In genomic region chr20:53265304-53265875, GRCh38 we compare ENCODE assay signal across 22 cellular contexts.
"Had no signal": no experiment of that assay in that cellular context is flagged by ENCODE, and none has a peak within 500 bp of the region (broad histone marks: within the 10 kb centered on the region; RNA-seq: fewer than 3 reads in every experiment).

No MANE protein-coding gene starts in this region.

- FAIRE-seq: RCC 7860 had no signal

- DNase-seq: activated B cell treated with CpG ODN at 0.5 μM for 24 hours; activated CD4-positive, alpha-beta memory T cell treated with anti-CD3 and anti-CD28 coated beads, Interleukin-2, amount 10 ng/mL, durations not matched to agents 7 days and 5 days; activated CD4-positive, alpha-beta T cell treated with anti-CD3 and anti-CD28 coated beads, Interleukin-2, amount 10 ng/mL, durations not matched to agents 7 days and 5 days; activated gamma-delta T cell; activated naive CD4-positive, alpha-beta T cell treated with anti-CD3 and anti-CD28 coated beads, Interleukin-2, amount 50 U/mL, for 16 hours; activated T-cell treated with anti-CD3 and anti-CD28 coated beads for 4 hours; activated T-cell treated with anti-CD3 and anti-CD28 coated beads, Interleukin-2, amount 50 U/mL, for 48 hours; aorta; MG63; NCI-H1105; NCI-H1436; NCI-H1694 treated with DMSO at 0.1 percent for 48 hours; NCI-H2081; NCI-H2171 treated with DMSO at 0.1 percent for 48 hours; NCI-H226; NCI-H510A; PC-3; SHP77 treated with DMSO at 0.1 percent for 48 hours had no signal

- H3K27ac ChIP-seq: breast epithelium had no signal

- H3K27me3 Mint-ChIP-seq: activated CD4-positive, alpha-beta memory T cell treated with anti-CD3 and anti-CD28 coated beads, Interleukin-2, amount 10 ng/mL, durations not matched to agents 7 days and 5 days; activated CD4-positive, alpha-beta T cell treated with anti-CD3 and anti-CD28 coated beads, Interleukin-2, amount 10 ng/mL, durations not matched to agents 7 days and 5 days; activated T-helper 17 cell treated with anti-CD3 and anti-CD28 coated beads, Interleukin-2, amount 50 U/mL, for 72 hours had no signal

- H3K4me3 ChIP-seq: breast epithelium, MG63 had no signal

- H3K9me3 Mint-ChIP-seq: activated B cell treated with CpG ODN at 0.5 μM for 24 hours; activated CD4-positive, alpha-beta memory T cell treated with anti-CD3 and anti-CD28 coated beads, Interleukin-2, amount 10 ng/mL, durations not matched to agents 7 days and 5 days; activated CD4-positive, alpha-beta T cell treated with anti-CD3 and anti-CD28 coated beads, Interleukin-2, amount 10 ng/mL, durations not matched to agents 7 days and 5 days; activated T-helper 17 cell treated with anti-CD3 and anti-CD28 coated beads, Interleukin-2, amount 50 U/mL, for 72 hours; T-helper 1 cell treated with Interleukin-12 subunit alpha and Interleukin-12 subunit beta and Interleukin-4 antibody, amounts not matched to agents 30 μg/mL and 1 μg/mL, for 36 hours had no signal

- H3K27me3 ChIP-seq: breast epithelium had no signal

- H3K4me3 Mint-ChIP-seq: activated B cell treated with CpG ODN at 0.5 μM for 24 hours; activated CD4-positive, alpha-beta memory T cell treated with anti-CD3 and anti-CD28 coated beads, Interleukin-2, amount 10 ng/mL, durations not matched to agents 7 days and 5 days; activated CD4-positive, alpha-beta T cell treated with anti-CD3 and anti-CD28 coated beads, Interleukin-2, amount 10 ng/mL, durations not matched to agents 7 days and 5 days; activated T-helper 17 cell treated with anti-CD3 and anti-CD28 coated beads, Interleukin-2, amount 50 U/mL, for 72 hours; T-helper 1 cell treated with Interleukin-12 subunit alpha and Interleukin-12 subunit beta and Interleukin-4 antibody, amounts not matched to agents 30 μg/mL and 1 μg/mL, for 36 hours had no signal

- ATAC-seq: activated T-helper 17 cell treated with anti-CD3 and anti-CD28 coated beads, Interleukin-2, amount 50 U/mL, for 72 hours; PC-3 had no signal

- H3K9me3 ChIP-seq: breast epithelium, MG63 had no signal

- H3K4me1 ChIP-seq: breast epithelium had no signal

- H3K27ac Mint-ChIP-seq: activated B cell treated with CpG ODN at 0.5 μM for 24 hours; activated CD4-positive, alpha-beta memory T cell treated with anti-CD3 and anti-CD28 coated beads, Interleukin-2, amount 10 ng/mL, durations not matched to agents 7 days and 5 days; activated CD4-positive, alpha-beta T cell treated with anti-CD3 and anti-CD28 coated beads, Interleukin-2, amount 10 ng/mL, durations not matched to agents 7 days and 5 days; activated T-helper 17 cell treated with anti-CD3 and anti-CD28 coated beads, Interleukin-2, amount 50 U/mL, for 72 hours; T-helper 1 cell treated with Interleukin-12 subunit alpha and Interleukin-12 subunit beta and Interleukin-4 antibody, amounts not matched to agents 30 μg/mL and 1 μg/mL, for 36 hours had no signal

- H3K4me1 Mint-ChIP-seq: activated B cell treated with CpG ODN at 0.5 μM for 24 hours; activated CD4-positive, alpha-beta memory T cell treated with anti-CD3 and anti-CD28 coated beads, Interleukin-2, amount 10 ng/mL, durations not matched to agents 7 days and 5 days; activated CD4-positive, alpha-beta T cell treated with anti-CD3 and anti-CD28 coated beads, Interleukin-2, amount 10 ng/mL, durations not matched to agents 7 days and 5 days had no signal

- H3K36me3 ChIP-seq: breast epithelium, MG63 had no signal
